In the genomic region with DNA sequence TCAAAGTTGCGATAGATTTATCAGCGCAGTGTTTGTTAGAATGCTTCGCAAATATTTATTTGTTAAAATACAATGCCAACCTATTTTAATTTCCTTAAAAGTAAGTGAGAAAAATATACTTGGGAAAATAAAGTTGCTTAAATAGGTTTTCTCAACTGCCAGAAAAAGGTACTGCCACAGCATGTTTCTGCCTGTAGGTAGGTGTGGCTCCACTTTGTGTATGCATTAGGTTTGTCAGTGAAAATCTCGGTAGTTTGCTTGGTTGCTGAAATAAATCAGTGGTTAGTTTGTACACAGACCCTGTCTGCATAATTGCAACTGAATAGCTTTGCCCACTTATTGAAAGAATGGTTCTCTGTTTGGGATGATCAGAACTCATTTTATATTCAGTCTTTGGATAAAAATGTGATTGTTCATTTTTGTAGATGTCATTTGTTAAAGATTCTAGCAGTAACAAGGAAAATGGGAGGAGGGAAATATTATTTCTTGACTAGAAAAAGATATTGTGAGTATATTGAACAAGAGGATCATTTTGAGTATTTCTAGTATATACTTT, we compare ENCODE assay signal across 22 cellular contexts. TPM values are rescaled to one million over a fixed set of nuclear protein-coding genes. Genes with fewer than 3 reads are reported as not detected.
A peak's percentile ranks its signal among the peaks of the same experiment; 100 is the strongest.
DNase-seq lines count a peak whose midpoint lies in the region; ATAC-seq, FAIRE-seq and TF ChIP-seq lines count a peak whose summit lies in the region.
"Had no signal": no experiment of that assay in that cellular context is flagged by ENCODE, and none has a peak within 500 bp of the region (broad histone marks: within the 10 kb centered on the region; RNA-seq: fewer than 3 reads in every experiment).

No MANE protein-coding gene starts in this region.

- no peaks in the 10 kb centered on the region for H3K4me1 ChIP-seq in GM12878 (ENCODE audit: control insufficient read depth, insufficient read depth, low read length)
- H3K4me1 ChIP-seq in prostate gland (replicated peaks): no peaks in the 10 kb centered on the region
- H3K4me1 ChIP-seq in upper lobe of right lung: no peaks in the 10 kb centered on the region
- H3K4me1 ChIP-seq: BLaER1 treated with 17β-estradiol and CSF1 and Interleukin-3, amounts not matched to agents 10 nM and 100 nM; left lung had no signal

- WGBS in GM12878 (ENCODE audit: insufficient coverage, insufficient replicate concordance, low lambda C conversion rate, missing lambda C conversion rate): 84% methylated on average over 4 of the region's 4 CpGs
- WGBS in prostate gland: 49% methylated on average over 4 of the region's 4 CpGs

- TF ChIP-seq POLR2A in GM12878 (IDR thresholded peaks at IDR 0.05; ENCODE audit: low read depth, low read length) (no peak), prostate gland (IDR thresholded peaks at IDR 0.05) (no peak)

- peaks cover 21% of the 10 kb centered on the region for H3K4me1 Mint-ChIP-seq in Calu3 (ENCODE audit: low read depth, unreplicated experiment)

- peaks cover 2% of the 10 kb centered on the region for H3K79me2 ChIP-seq in GM12878 (ENCODE audit: control insufficient read depth, insufficient read depth, low read length)

- no peak for DNase-seq in Calu3
- no peak for DNase-seq in GM12878 (ENCODE audit: low read depth, low spot score)
- DNase-seq in foreskin melanocyte: peak; percentile 44
- DNase-seq in prostate gland (ENCODE audit: low spot score): no peak
- no peak for DNase-seq in H4 (ENCODE audit: low spot score)
- DNase-seq in upper lobe of right lung: no peak
- DNase-seq in NCI-H1436 treated with DMSO at 0.1 percent for 48 hours (lab: John Stamatoyannopoulos, UW): no peak
- DNase-seq: activated CD4-positive, alpha-beta T cell treated with anti-CD3 and anti-CD28 coated beads for 4 hours; activated CD8-positive, alpha-beta memory T cell treated with anti-CD3 and anti-CD28 coated beads, Interleukin-2, amount 10 ng/mL, durations not matched to agents 7 days and 5 days; activated effector memory CD4-positive, alpha-beta T cell treated with anti-CD3 and anti-CD28 coated beads, Interleukin-2, amount 50 U/mL, for 16 hours; glutamatergic neuron; left lung; NCI-H2029; OCI-M1; SIG-M5; spleen; stomach; T-helper 1 cell had no signal

- H4K20me1 ChIP-seq in GM12878 (ENCODE audit: control insufficient read depth, insufficient read depth): no peaks in the 10 kb centered on the region

- SMC1A ChIA-PET in GM12878 (lab: Charles Lee; ENCODE audit: uncharacterized antibody, unreplicated experiment): interaction anchor here (0.9 to 2.0 kb wide), 6 partner anchors 9 to 50 kb away, joined by 3 to 9 read pairs (median 4); no protein-coding TSS in a partner anchor

- RAD21 ChIA-PET in GM12878 (lab: Charles Lee; ENCODE audit: unreplicated experiment): interaction anchor here (0.9 to 1.1 kb wide), 2 partner anchors 17 to 88 kb away, joined by 3 read pairs; no protein-coding TSS in a partner anchor

- no peaks in the 10 kb centered on the region for H3K27me3 Mint-ChIP-seq in Calu3 (ENCODE audit: unreplicated experiment)
- H3K27me3 Mint-ChIP-seq: activated CD8-positive, alpha-beta memory T cell treated with anti-CD3 and anti-CD28 coated beads, Interleukin-2, amount 10 ng/mL, durations not matched to agents 7 days and 5 days had no signal

- in situ Hi-C loops in GM12878 (cut with MboI): no loop called here

- H3K9me3 Mint-ChIP-seq in Calu3 (ENCODE audit: low read depth, unreplicated experiment): no peaks in the 10 kb centered on the region

- no peak for TF ChIP-seq CTCF in Calu3 (IDR thresholded peaks at IDR 0.05; ENCODE audit: unreplicated experiment)
- no peak for TF ChIP-seq CTCF in GM12878 (IDR thresholded peaks at IDR 0.05 in 2 of 3, conservative IDR thresholded peaks at IDR 0.05 in 1 of 3; ENCODE audit: control insufficient read depth in 2 of 3, extremely low read depth in 1 of 3, insufficient read depth in 1 of 3, low read depth in 3 of 3, low read length in 3 of 3)
- no peak for TF ChIP-seq CTCF in prostate gland (IDR thresholded peaks at IDR 0.05)
- TF ChIP-seq CTCF in upper lobe of right lung (IDR thresholded peaks at IDR 0.05): no peak

- H3K4me3 Mint-ChIP-seq in Calu3 (ENCODE audit: low read depth, unreplicated experiment): no peak overlapping the region
- H3K4me3 Mint-ChIP-seq: activated CD8-positive, alpha-beta memory T cell treated with anti-CD3 and anti-CD28 coated beads, Interleukin-2, amount 10 ng/mL, durations not matched to agents 7 days and 5 days had no signal

- no peak for TF ChIP-seq RAD21 in GM12878 (IDR thresholded peaks at IDR 0.05; ENCODE audit: insufficient read depth, low read depth, low read length)

- H3K27me3 ChIP-seq in GM12878 (replicated peaks in 1 of 2; ENCODE audit: control insufficient read depth in 2 of 2, insufficient read depth in 2 of 2, low read length in 1 of 2) (no peaks in the 10 kb centered on the region), prostate gland (replicated peaks; ENCODE audit: insufficient read depth) (no peaks in the 10 kb centered on the region), upper lobe of right lung (no peaks in the 10 kb centered on the region)
- H3K27me3 ChIP-seq: BLaER1 treated with 17β-estradiol and CSF1 and Interleukin-3, amounts not matched to agents 10 nM and 100 nM; esophagus muscularis mucosa; left lung; spleen; stomach had no signal

- H2AFZ ChIP-seq in GM12878 (ENCODE audit: control insufficient read depth, low read depth, low read length): no peak overlapping the region

- H3K4me3 ChIP-seq in GM12878 (no peak overlapping the region), prostate gland (no peak overlapping the region), upper lobe of right lung (no peak overlapping the region)
- H3K4me3 ChIP-seq: BLaER1 treated with 17β-estradiol and CSF1 and Interleukin-3, amounts not matched to agents 10 nM and 100 nM; esophagus muscularis mucosa; left lung; spleen; stomach had no signal

- ATAC-seq in GM12878 (0 out of 3 replicates have a peak, but pooled peaks have one; percentile 29), GM21717 (IDR thresholded peaks at IDR 0.05; ENCODE audit: unreplicated experiment) (no peak), upper lobe of right lung (no peak)
- ATAC-seq: activated CD8-positive, alpha-beta memory T cell treated with anti-CD3 and anti-CD28 coated beads, Interleukin-2, amount 10 ng/mL, durations not matched to agents 7 days and 5 days; left lung had no signal

- H3K9ac ChIP-seq in GM12878 (ENCODE audit: control insufficient read depth, insufficient read depth, low read length): no peak overlapping the region
- H3K9ac ChIP-seq: BLaER1 treated with 17β-estradiol and CSF1 and Interleukin-3, amounts not matched to agents 10 nM and 100 nM had no signal

- no peak overlapping the region for H3K27ac ChIP-seq in GM12878 (ENCODE audit: control insufficient read depth, insufficient read depth)
- peak overlapping the region; percentile 20 to 23 for H3K27ac ChIP-seq in prostate gland
- H3K27ac ChIP-seq in upper lobe of right lung: no peak overlapping the region
- H3K27ac ChIP-seq: BLaER1 treated with 17β-estradiol and CSF1 and Interleukin-3, amounts not matched to agents 10 nM and 100 nM; esophagus muscularis mucosa; left lung; spleen; stomach had no signal

- no peak for FAIRE-seq in GM12878 (lab: Jason Lieb, UNC)
- FAIRE-seq: A204.1 had no signal

- CTCF ChIA-PET in Calu3 (lab: Charles Lee): interaction anchor here (0.5 to 1.5 kb wide), 3 partner anchors 11 to 1788 kb away, joined by 3 to 4 read pairs (median 3); no protein-coding TSS in a partner anchor
- CTCF ChIA-PET in GM12878 (lab: Yijun Ruan, JAX): interaction anchor here (1.3 to 1.4 kb wide), 2 partner anchors 16 to 17 kb away, joined by 3 read pairs; no protein-coding TSS in a partner anchor

- H3K27ac Mint-ChIP-seq in Calu3 (ENCODE audit: unreplicated experiment): peak overlapping the region; percentile 47
- H3K27ac Mint-ChIP-seq: activated CD8-positive, alpha-beta memory T cell treated with anti-CD3 and anti-CD28 coated beads, Interleukin-2, amount 10 ng/mL, durations not matched to agents 7 days and 5 days had no signal

- BruUV-seq in Calu3 (replicated peaks; lab: Mats Ljungman, UMichigan): no TSS peak
- no TSS peak for BruUV-seq in GM12878 (replicated peaks; lab: Mats Ljungman, UMichigan)

- intact Hi-C loops in Calu3 (cut with micrococcal nuclease; ENCODE audit: unreplicated experiment) (no loop called here), GM12878 (cut with micrococcal nuclease; ENCODE audit: unreplicated experiment) (no loop called here), prostate gland (cut with DNase I) (no loop called here), upper lobe of right lung (cut with DNase I) (no loop called here)

- TF ChIP-seq EP300 in GM12878 (IDR thresholded peaks at IDR 0.05; ENCODE audit: borderline replicate concordance in 1 of 2, control insufficient read depth in 1 of 2, low read depth in 2 of 2, low read length in 2 of 2): no peak

- POLR2A ChIA-PET in GM12878 (lab: Charles Lee): interaction anchor here (1.4 kb wide), 1 partner anchor 25 kb away, joined by 4 read pairs; the partner anchor contains the start of gene C9orf85

- peaks cover 4% of the 10 kb centered on the region for H3K36me3 Mint-ChIP-seq in Calu3 (ENCODE audit: insufficient read depth, unreplicated experiment)

- H3K36me3 ChIP-seq in GM12878 (ENCODE audit: control insufficient read depth in 2 of 2, insufficient read depth in 2 of 2, low read length in 1 of 2): no peaks in the 10 kb centered on the region
- no peaks in the 10 kb centered on the region for H3K36me3 ChIP-seq in prostate gland
- H3K36me3 ChIP-seq in upper lobe of right lung: no peaks in the 10 kb centered on the region
- H3K36me3 ChIP-seq: esophagus muscularis mucosa, left lung, spleen, stomach had no signal

- H3K4me2 ChIP-seq in GM12878 (ENCODE audit: control insufficient read depth, insufficient read depth): no peak overlapping the region
- H3K4me2 ChIP-seq: BLaER1 treated with 17β-estradiol and CSF1 and Interleukin-3, amounts not matched to agents 10 nM and 100 nM had no signal

- H3K9me3 ChIP-seq in GM12878 (replicated peaks; ENCODE audit: control insufficient read depth, insufficient read depth, low read length): no peaks in the 10 kb centered on the region; the same call in 2 of the 3 replicates
- H3K9me3 ChIP-seq in prostate gland: no peaks in the 10 kb centered on the region
- no peaks in the 10 kb centered on the region for H3K9me3 ChIP-seq in upper lobe of right lung
- H3K9me3 ChIP-seq: esophagus muscularis mucosa, left lung, spleen, stomach had no signal

RNA-seq across cellular contexts. Expression of gene C9orf85, which starts 25.7 kb away (rescaled TPM):
- total RNA-seq in Calu3 (2022): 8.3 and 9.8 TPM in 2 replicates
- 12.3 and 13.7 TPM in 2 replicates for total RNA-seq in GM12878 (2013; cell fraction: nucleolus; rRNA removed)
- total RNA-seq in GM12878 (2014; rRNA removed): 11.7 and 13.4 TPM in 2 replicates
- 22.0 and 22.5 TPM in 2 replicates for total RNA-seq in GM12878 (2014; rRNA removed; fragmentation: Illumina TruSeq; extraction: Trizol)
- 9.0 and 9.1 TPM in 2 replicates for total RNA-seq in GM12878 (2021)
- polyA plus RNA-seq in GM12878 (2011; ENCODE audit: low read depth): 7.8 TPM
- 15.2 and 19.4 TPM in 2 replicates for polyA plus RNA-seq in GM12878 (2011; rRNA removed)
- polyA plus RNA-seq in GM12878 (2011; cell fraction: cytosol; rRNA removed): 9.1 and 9.5 TPM in 2 replicates
- polyA plus RNA-seq in GM12878 (2011; cell fraction: nucleus; rRNA removed): 5.0 and 5.6 TPM in 2 replicates
- polyA plus RNA-seq in GM12878 (2012): 9.8 and 11.8 TPM in 2 replicates
- polyA plus RNA-seq in GM12878 (2014; fragmentation: Illumina TruSeq; extraction: Trizol): 22.6 and 30.2 TPM in 2 replicates
- 10 to 100 TPM; 16.6 to 16.7 TPM for polyA plus RNA-seq in GM12878 (2014; fragmentation: Nextera tagmentation; extraction: Ambion mirVana)
- 14.7 and 16.3 TPM in 2 replicates for polyA plus RNA-seq in GM12878 (2014; rRNA removed)
- polyA plus RNA-seq in GM12878 (2016; fragmentation: Nextera tagmentation; extraction: Ambion mirVana): 10 to 100 TPM; 16.2 to 16.6 TPM
- polyA minus RNA-seq in GM12878 (2011; rRNA and poly(A)+ RNA removed): 5.6 and 5.9 TPM in 2 replicates
- polyA minus RNA-seq in GM12878 (2011; cell fraction: cytosol; rRNA and poly(A)+ RNA removed): 4.4 and 6.0 TPM in 2 replicates
- 6.5 and 12.8 TPM in 2 replicates for polyA minus RNA-seq in GM12878 (2011; cell fraction: nucleus; rRNA and poly(A)+ RNA removed)
- total RNA-seq in prostate gland: 10 to 100 TPM; 20.1 to 21.4 TPM
- 10.8 and 16.6 TPM in 2 replicates for total RNA-seq in H4 (2014; rRNA removed; shearing (Covaris generic))
- total RNA-seq in upper lobe of right lung: 10.0 TPM

RNA-seq across cellular contexts. Expression of gene ABHD17B, which starts 26.2 kb away (rescaled TPM):
- 16.5 and 17.3 TPM in 2 replicates for total RNA-seq in Calu3 (2022)
- total RNA-seq in GM12878 (2013; cell fraction: nucleolus; rRNA removed): 12.8 and 13.9 TPM in 2 replicates
- total RNA-seq in GM12878 (2014; rRNA removed): 16.6 and 19.1 TPM in 2 replicates
- 15.7 and 16.0 TPM in 2 replicates for total RNA-seq in GM12878 (2014; rRNA removed; fragmentation: Illumina TruSeq; extraction: Trizol)
- total RNA-seq in GM12878 (2021): 16.8 and 17.4 TPM in 2 replicates
- 4.4 TPM for polyA plus RNA-seq in GM12878 (2011; ENCODE audit: low read depth)
- polyA plus RNA-seq in GM12878 (2011; rRNA removed): 16.5 and 18.4 TPM in 2 replicates
- polyA plus RNA-seq in GM12878 (2011; cell fraction: cytosol; rRNA removed): 10.3 and 11.2 TPM in 2 replicates
- polyA plus RNA-seq in GM12878 (2011; cell fraction: nucleus; rRNA removed): 5.7 and 7.6 TPM in 2 replicates
- 6.0 and 9.8 TPM in 2 replicates for polyA plus RNA-seq in GM12878 (2012)
- polyA plus RNA-seq in GM12878 (2014; fragmentation: Illumina TruSeq; extraction: Trizol): 12.3 and 14.7 TPM in 2 replicates
- 1 to 10 TPM; 3.5 to 6.9 TPM for polyA plus RNA-seq in GM12878 (2014; fragmentation: Nextera tagmentation; extraction: Ambion mirVana)
- polyA plus RNA-seq in GM12878 (2014; rRNA removed): 13.5 and 17.6 TPM in 2 replicates
- 10 to 100 TPM; 20.0 to 21.4 TPM for polyA plus RNA-seq in GM12878 (2016; fragmentation: Nextera tagmentation; extraction: Ambion mirVana)
- 21.9 and 39.4 TPM in 2 replicates for polyA minus RNA-seq in GM12878 (2011; rRNA and poly(A)+ RNA removed)
- polyA minus RNA-seq in GM12878 (2011; cell fraction: cytosol; rRNA and poly(A)+ RNA removed): 9.6 and 10.4 TPM in 2 replicates
- polyA minus RNA-seq in GM12878 (2011; cell fraction: nucleus; rRNA and poly(A)+ RNA removed): 6.4 and 8.9 TPM in 2 replicates
- 10 to 100 TPM; 31.6 to 42.4 TPM for total RNA-seq in prostate gland
- 32.3 and 35.7 TPM in 2 replicates for total RNA-seq in H4 (2014; rRNA removed; shearing (Covaris generic))
- 14.3 TPM for total RNA-seq in upper lobe of right lung

Comparison
In these comparisons a context has a peak if more than half of its experiments do, and no peak if none do; other contexts are left out.
1. H3K27ac ChIP-seq: peak in prostate gland (2 of 2); none in GM12878 (single experiment) and upper lobe of right lung (single experiment).